Comparison of ENCODE assay signal across 9 cellular contexts in the genomic region with DNA sequence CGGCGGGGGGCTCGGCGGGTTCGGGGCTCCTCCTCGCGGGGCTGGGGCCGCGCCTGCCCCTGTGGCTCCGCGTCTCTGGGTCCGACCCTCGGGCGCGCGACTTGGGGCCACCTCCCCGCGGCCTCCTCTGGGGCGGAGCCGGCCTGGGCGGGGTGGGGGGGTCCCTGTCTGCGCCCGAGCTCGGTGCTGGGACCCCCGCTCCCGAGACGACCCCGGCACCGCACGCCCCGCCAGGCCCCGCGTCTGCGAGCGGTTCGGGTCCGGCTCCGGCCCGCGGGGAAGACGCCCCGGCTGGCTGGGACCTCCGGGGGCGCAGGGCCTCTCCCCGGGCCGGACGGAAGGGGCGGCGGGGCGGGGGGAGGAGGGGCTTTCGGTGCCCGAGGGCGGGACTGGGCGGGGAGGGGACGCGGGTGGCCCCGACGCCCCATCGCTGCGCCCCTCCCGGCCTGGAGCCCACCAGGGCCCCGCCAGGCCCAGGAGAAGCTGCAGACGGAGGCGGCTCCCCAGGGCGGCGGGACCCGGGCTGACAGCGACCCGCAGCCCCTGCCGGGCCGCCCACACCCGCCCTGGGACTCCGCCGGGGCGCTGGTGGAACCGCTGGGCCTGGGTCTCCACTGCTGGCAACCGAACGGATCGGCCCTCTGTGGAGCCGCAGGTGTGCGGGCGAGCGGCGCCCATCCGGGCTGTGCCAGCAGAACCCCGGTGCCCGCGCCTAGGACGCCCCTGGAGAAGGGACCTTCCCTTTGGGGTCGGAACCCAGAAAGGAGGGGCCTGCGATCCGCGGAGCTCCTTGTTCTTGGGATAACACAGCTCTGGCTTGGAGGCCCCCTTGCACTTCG. TPM values are rescaled to one million over a fixed set of nuclear protein-coding genes. Genes with fewer than 3 reads are reported as not detected.
DNase-seq lines count a peak whose midpoint lies in the region; ATAC-seq and TF ChIP-seq lines count a peak whose summit lies in the region.
"Had no signal": no experiment of that assay in that cellular context is flagged by ENCODE, and none has a peak within 500 bp of the region (broad histone marks: within the 10 kb centered on the region; RNA-seq: fewer than 3 reads in every experiment).

No MANE protein-coding gene starts in this region.

- TF ChIP-seq CTCF in left ventricle myocardium inferior (IDR thresholded peaks at IDR 0.05; ENCODE audit: borderline replicate concordance): no peak

- peak; percentile 2 for ATAC-seq in sciatic nerve

- DNase-seq in GM03348 (ENCODE audit: low spot score) (peak; percentile 78), left ventricle myocardium inferior (peak; percentile 34), sciatic nerve (ENCODE audit: low spot score) (peak; percentile 63), NCI-H510A treated with DMSO at 0.1 percent for 48 hours (lab: John Stamatoyannopoulos, UW) (no peak), NCI-H1930 (lab: John Stamatoyannopoulos, UW) (no peak), HuH-7 (ENCODE audit: low spot score) (no peak), A172 (ENCODE audit: low spot score) (no peak)
- peak; percentile 28 for DNase-seq in activated CD8-positive, alpha-beta memory T cell treated with anti-CD3 and anti-CD28 coated beads, Interleukin-2, amount 50 U/mL, for 4 hours

- peaks cover 50% of the 10 kb centered on the region for H3K4me1 ChIP-seq in left ventricle myocardium inferior

- H3K27me3 ChIP-seq in left ventricle myocardium inferior (ENCODE audit: low read depth): peaks cover 15% of the 10 kb centered on the region

- intact Hi-C loops in left ventricle myocardium inferior (cut with micrococcal nuclease) (no loop called here), sciatic nerve (cut with DNase I) (loop anchor here (5.0 kb wide), 1 partner anchor 126 kb away; no protein-coding TSS in a partner anchor)

- H3K4me3 ChIP-seq in left ventricle myocardium inferior: peak overlapping the region; percentile 85

- H3K36me3 ChIP-seq in left ventricle myocardium inferior: no peaks in the 10 kb centered on the region

- peaks cover 19% of the 10 kb centered on the region for H3K9me3 ChIP-seq in left ventricle myocardium inferior (replicated peaks)

- H3K27ac ChIP-seq in left ventricle myocardium inferior (replicated peaks): peak overlapping the region; percentile 92
- H3K27ac ChIP-seq: HL-60 had no signal

RNA-seq across cellular contexts. Expression of a gene that starts 0.6 kb away (rescaled TPM):
- total RNA-seq in left ventricle myocardium inferior (157 TPM), sciatic nerve (397 TPM)
- total RNA-seq in A172 (2014; rRNA removed; shearing (Covaris generic)): 163 and 221 TPM in 2 replicates

RNA-seq across cellular contexts. Expression of a gene that starts 56.9 kb away (rescaled TPM):
- total RNA-seq in left ventricle myocardium inferior (2.2 TPM), sciatic nerve (2.9 TPM)
- total RNA-seq in A172 (2014; rRNA removed; shearing (Covaris generic)): 0.45 TPM in 1 of 2 replicates, not detected in the other

Comparison
In these comparisons a context has a peak if more than half of its experiments do, and no peak if none do; other contexts are left out.
1. DNase-seq: peak in GM03348 (single experiment), activated CD8-positive, alpha-beta memory T cell treated with anti-CD3 and anti-CD28 coated beads, Interleukin-2, amount 50 U/mL, for 4 hours (single experiment), left ventricle myocardium inferior (single experiment) and sciatic nerve (single experiment); none in NCI-H510A treated with DMSO at 0.1 percent for 48 hours (single experiment), NCI-H1930 (0 of 2), HuH-7 (single experiment) and A172 (single experiment).